13 cellular contexts compared by ENCODE assay signal in the genomic region with DNA sequence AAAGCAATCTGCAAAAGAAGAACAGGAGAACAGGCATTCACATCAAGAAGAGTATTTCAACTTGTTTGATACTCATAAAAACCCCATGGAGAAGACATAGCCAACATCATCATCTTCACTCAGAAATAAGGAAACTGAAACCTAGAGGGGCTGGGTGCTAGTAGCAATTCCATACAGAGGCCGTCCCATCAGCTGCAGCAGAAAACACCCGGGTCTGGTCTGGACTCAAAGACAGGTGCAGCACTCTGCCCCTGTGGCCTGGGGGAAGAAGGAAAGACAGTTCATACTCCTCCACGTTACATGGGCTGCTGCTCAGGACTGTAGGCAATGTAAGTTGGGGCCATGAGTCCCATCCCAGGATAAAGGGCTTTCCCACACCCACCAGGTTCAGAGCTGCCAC. TPM values are rescaled to one million over a fixed set of nuclear protein-coding genes. Genes with fewer than 3 reads are reported as not detected.
A peak's percentile ranks its signal among the peaks of the same experiment; 100 is the strongest.
DNase-seq lines count a peak whose midpoint lies in the region; ATAC-seq, FAIRE-seq and TF ChIP-seq lines count a peak whose summit lies in the region.
"Had no signal": no experiment of that assay in that cellular context is flagged by ENCODE, and none has a peak within 500 bp of the region (broad histone marks: within the 10 kb centered on the region; RNA-seq: fewer than 3 reads in every experiment).

No MANE protein-coding gene starts in this region.

- peaks cover 26% of the 10 kb centered on the region for H3K4me1 Mint-ChIP-seq in activated naive CD8-positive, alpha-beta T cell treated with anti-CD3 and anti-CD28 coated beads, Interleukin-2, amount 10 ng/mL, durations not matched to agents 7 days and 5 days
- peaks cover 14% of the 10 kb centered on the region for H3K4me1 Mint-ChIP-seq in activated naive CD8-positive, alpha-beta T cell treated with anti-CD3 and anti-CD28 coated beads for 36 hours
- peaks cover 18 to 34% of the 10 kb centered on the region in 2 donors for H3K4me1 Mint-ChIP-seq in natural killer cell treated with Interleukin-12 subunit alpha and Interleukin-12 subunit beta and Interleukin-15 and Interleukin-18, amount 100 ng/mL, for 72 hours (ENCODE audit: low read depth in 2 of 2)

- ATAC-seq in activated naive CD8-positive, alpha-beta T cell treated with anti-CD3 and anti-CD28 coated beads, Interleukin-2, amount 10 ng/mL, durations not matched to agents 7 days and 5 days (ENCODE audit: low read depth) = peak; percentile 5
- peak; percentile 59 to 64 for ATAC-seq in natural killer cell treated with Interleukin-12 subunit alpha and Interleukin-12 subunit beta and Interleukin-15 and Interleukin-18, amount 100 ng/mL, for 72 hours
- ATAC-seq in HG02938 (IDR thresholded peaks at IDR 0.05; ENCODE audit: unreplicated experiment) (no peak), HG03025 (IDR thresholded peaks at IDR 0.05; ENCODE audit: low FRiP score, unreplicated experiment) (no peak)

- H3K36me3 Mint-ChIP-seq in activated naive CD8-positive, alpha-beta T cell treated with anti-CD3 and anti-CD28 coated beads, Interleukin-2, amount 10 ng/mL, durations not matched to agents 7 days and 5 days = peaks cover 37% of the 10 kb centered on the region
- no peaks in the 10 kb centered on the region for H3K36me3 Mint-ChIP-seq in activated naive CD8-positive, alpha-beta T cell treated with anti-CD3 and anti-CD28 coated beads for 36 hours
- peaks cover 16% of the 10 kb centered on the region for H3K36me3 Mint-ChIP-seq in natural killer cell treated with Interleukin-12 subunit alpha and Interleukin-12 subunit beta and Interleukin-15 and Interleukin-18, amount 100 ng/mL, for 72 hours

- no peaks in the 10 kb centered on the region for H3K36me3 ChIP-seq in bronchial epithelial cell (ENCODE audit: control insufficient read depth, insufficient read depth, low read length)
- H3K36me3 ChIP-seq: HAP-1 had no signal

- DNase-seq in activated naive CD8-positive, alpha-beta T cell treated with anti-CD3 and anti-CD28 coated beads, Interleukin-2, amount 10 ng/mL, durations not matched to agents 7 days and 5 days = no peak
- DNase-seq in activated naive CD8-positive, alpha-beta T cell treated with anti-CD3 and anti-CD28 coated beads for 36 hours = no peak
- DNase-seq in bronchial epithelial cell (ENCODE audit: low read depth) (no peak), Ammon's horn (ENCODE audit: low spot score) (no peak)
- DNase-seq in natural killer cell treated with Interleukin-12 subunit alpha and Interleukin-12 subunit beta and Interleukin-15 and Interleukin-18, amount 100 ng/mL, for 72 hours (ENCODE audit: low spot score) = no peak
- DNase-seq: DMS53 had no signal

- H3K4me3 Mint-ChIP-seq in activated naive CD8-positive, alpha-beta T cell treated with anti-CD3 and anti-CD28 coated beads, Interleukin-2, amount 10 ng/mL, durations not matched to agents 7 days and 5 days = no peak overlapping the region
- H3K4me3 Mint-ChIP-seq in activated naive CD8-positive, alpha-beta T cell treated with anti-CD3 and anti-CD28 coated beads for 36 hours = no peak overlapping the region
- no peak overlapping the region for H3K4me3 Mint-ChIP-seq in natural killer cell treated with Interleukin-12 subunit alpha and Interleukin-12 subunit beta and Interleukin-15 and Interleukin-18, amount 100 ng/mL, for 72 hours

- FAIRE-seq in bronchial epithelial cell (lab: Jason Lieb, UNC) = peak; percentile 13
- FAIRE-seq: A204.1, H1 had no signal

- no peaks in the 10 kb centered on the region for H3K27me3 Mint-ChIP-seq in activated naive CD8-positive, alpha-beta T cell treated with anti-CD3 and anti-CD28 coated beads, Interleukin-2, amount 10 ng/mL, durations not matched to agents 7 days and 5 days
- H3K27me3 Mint-ChIP-seq in activated naive CD8-positive, alpha-beta T cell treated with anti-CD3 and anti-CD28 coated beads for 36 hours = no peaks in the 10 kb centered on the region
- no peaks in the 10 kb centered on the region for H3K27me3 Mint-ChIP-seq in natural killer cell treated with Interleukin-12 subunit alpha and Interleukin-12 subunit beta and Interleukin-15 and Interleukin-18, amount 100 ng/mL, for 72 hours

- no peaks in the 10 kb centered on the region for H3K27me3 ChIP-seq in bronchial epithelial cell (ENCODE audit: control insufficient read depth, insufficient read depth, low read length)
- H3K27me3 ChIP-seq: BLaER1 had no signal

- H3K27ac Mint-ChIP-seq in activated naive CD8-positive, alpha-beta T cell treated with anti-CD3 and anti-CD28 coated beads, Interleukin-2, amount 10 ng/mL, durations not matched to agents 7 days and 5 days = peak overlapping the region; percentile 61
- no peak overlapping the region for H3K27ac Mint-ChIP-seq in activated naive CD8-positive, alpha-beta T cell treated with anti-CD3 and anti-CD28 coated beads for 36 hours
- peak overlapping the region; percentile 21 to 31 for H3K27ac Mint-ChIP-seq in natural killer cell treated with Interleukin-12 subunit alpha and Interleukin-12 subunit beta and Interleukin-15 and Interleukin-18, amount 100 ng/mL, for 72 hours

- no peak for TF ChIP-seq CTCF in bronchial epithelial cell (IDR thresholded peaks at IDR 0.05; ENCODE audit: insufficient read depth, low read length, severe bottlenecking)

- POLR2A ChIA-PET in activated naive CD8-positive, alpha-beta T cell treated with anti-CD3 and anti-CD28 coated beads, Interleukin-2, amount 10 ng/mL, durations not matched to agents 7 days and 5 days (lab: Charles Lee) = no interaction called here

- H3K9me3 Mint-ChIP-seq in activated naive CD8-positive, alpha-beta T cell treated with anti-CD3 and anti-CD28 coated beads, Interleukin-2, amount 10 ng/mL, durations not matched to agents 7 days and 5 days = peaks cover 2% of the 10 kb centered on the region
- no peaks in the 10 kb centered on the region for H3K9me3 Mint-ChIP-seq in activated naive CD8-positive, alpha-beta T cell treated with anti-CD3 and anti-CD28 coated beads for 36 hours
- no peaks in the 10 kb centered on the region for H3K9me3 Mint-ChIP-seq in natural killer cell treated with Interleukin-12 subunit alpha and Interleukin-12 subunit beta and Interleukin-15 and Interleukin-18, amount 100 ng/mL, for 72 hours

- H3K4me3 ChIP-seq in bronchial epithelial cell (ENCODE audit: low read depth, low read length) = no peak overlapping the region
- H3K4me3 ChIP-seq: BLaER1, HAP-1 had no signal

RNA-seq across cellular contexts. Expression of a gene that starts 11.6 kb away (rescaled TPM):
- 100 to 1,000 TPM; 242 to 250 TPM for total RNA-seq in activated naive CD8-positive, alpha-beta T cell treated with anti-CD3 and anti-CD28 coated beads, Interleukin-2, amount 10 ng/mL, durations not matched to agents 7 days and 5 days
- total RNA-seq in activated naive CD8-positive, alpha-beta T cell treated with anti-CD3 and anti-CD28 coated beads for 36 hours = 1 to 10 TPM in 1 of 2 experiments, under 1 TPM in 1; 0.66 to 1.6 TPM
- not detected in 2 replicates for total RNA-seq in bronchial epithelial cell
- 1,000 to 10,000 TPM in 1 of 2 donors, 100 to 1,000 TPM in 1; 522 to 1,702 TPM for total RNA-seq in natural killer cell treated with Interleukin-12 subunit alpha and Interleukin-12 subunit beta and Interleukin-15 and Interleukin-18, amount 100 ng/mL, for 72 hours
- total RNA-seq: H1 had no signal

RNA-seq across cellular contexts. Expression of a gene that starts 45.9 kb away (rescaled TPM):
- total RNA-seq in activated naive CD8-positive, alpha-beta T cell treated with anti-CD3 and anti-CD28 coated beads, Interleukin-2, amount 10 ng/mL, durations not matched to agents 7 days and 5 days = not detected
- not detected for total RNA-seq in activated naive CD8-positive, alpha-beta T cell treated with anti-CD3 and anti-CD28 coated beads for 36 hours
- 12.0 and 12.1 TPM in 2 replicates for total RNA-seq in bronchial epithelial cell
- not detected for total RNA-seq in natural killer cell treated with Interleukin-12 subunit alpha and Interleukin-12 subunit beta and Interleukin-15 and Interleukin-18, amount 100 ng/mL, for 72 hours

RNA-seq across cellular contexts. Expression of a gene that starts 58.9 kb away (rescaled TPM):
- total RNA-seq in activated naive CD8-positive, alpha-beta T cell treated with anti-CD3 and anti-CD28 coated beads, Interleukin-2, amount 10 ng/mL, durations not matched to agents 7 days and 5 days = under 1 TPM; 0.28 to 0.48 TPM
- total RNA-seq in activated naive CD8-positive, alpha-beta T cell treated with anti-CD3 and anti-CD28 coated beads for 36 hours = not detected
- not detected in 2 replicates for total RNA-seq in bronchial epithelial cell
- under 1 TPM in 1 of 2 donors, not detected in 1; 0.31 TPM for total RNA-seq in natural killer cell treated with Interleukin-12 subunit alpha and Interleukin-12 subunit beta and Interleukin-15 and Interleukin-18, amount 100 ng/mL, for 72 hours
- total RNA-seq: Daoy, H1 had no signal

Comparison
In these comparisons a context has a peak if more than half of its experiments do, and no peak if none do; other contexts are left out.
1. RNA of a gene that starts 11.6 kb away (total RNA-seq): 522 to 1,702 TPM in natural killer cell treated with Interleukin-12 subunit alpha and Interleukin-12 subunit beta and Interleukin-15 and Interleukin-18, amount 100 ng/mL, for 72 hours and 242 to 250 TPM in activated naive CD8-positive, alpha-beta T cell treated with anti-CD3 and anti-CD28 coated beads, Interleukin-2, amount 10 ng/mL, durations not matched to agents 7 days and 5 days; 0.66 to 1.6 TPM in activated naive CD8-positive, alpha-beta T cell treated with anti-CD3 and anti-CD28 coated beads for 36 hours and not detected in bronchial epithelial cell; every median in the first group is over 10 times any median in the second.
2. ATAC-seq: peak in activated naive CD8-positive, alpha-beta T cell treated with anti-CD3 and anti-CD28 coated beads, Interleukin-2, amount 10 ng/mL, durations not matched to agents 7 days and 5 days (single experiment) and natural killer cell treated with Interleukin-12 subunit alpha and Interleukin-12 subunit beta and Interleukin-15 and Interleukin-18, amount 100 ng/mL, for 72 hours (2 of 2); none in HG02938 (single experiment) and HG03025 (single experiment).
3. RNA of a gene that starts 45.9 kb away (total RNA-seq): 12.0 to 12.1 TPM in bronchial epithelial cell; not detected in activated naive CD8-positive, alpha-beta T cell treated with anti-CD3 and anti-CD28 coated beads, Interleukin-2, amount 10 ng/mL, durations not matched to agents 7 days and 5 days, not detected in activated naive CD8-positive, alpha-beta T cell treated with anti-CD3 and anti-CD28 coated beads for 36 hours and not detected in natural killer cell treated with Interleukin-12 subunit alpha and Interleukin-12 subunit beta and Interleukin-15 and Interleukin-18, amount 100 ng/mL, for 72 hours; every median in the first group is over 10 times any median in the second.